In genomic region chr19:3360494-3361383, GRCh38 we compare ENCODE assay signal across 1 cellular context.
TF ChIP-seq lines count a peak whose summit lies in the region.

No MANE protein-coding gene starts in this region.

TF ChIP-seq in K562, 482 proteins besides CTCF, POLR2A, EP300 and RAD21 (continued from another document and continues in another):
- TF ChIP-seq ATF3 (IDR thresholded peaks at IDR 0.05) (no peak), ATF3 (CRISPR knock-in tag; conservative IDR thresholded peaks at IDR 0.05) (no peak; the same call in 1 of the 2 replicates), ZBTB8A (IDR thresholded peaks at IDR 0.05; ENCODE audit: partially characterized antibody) (no peak), FOXK2 (conservative IDR thresholded peaks at IDR 0.05 in 1 of 2, IDR thresholded peaks at IDR 0.05 in 1 of 2; ENCODE audit: low read depth in 2 of 2) (peak; percentile 79 to 80), CXXC5 (CRISPR knock-in tag; IDR thresholded peaks at IDR 0.05) (peak; percentile 63), CREB3 (tag; conservative IDR thresholded peaks at IDR 0.05; ENCODE audit: low read depth) (no peak), CBX2 (IDR thresholded peaks at IDR 0.05; ENCODE audit: insufficient read depth, low read length, poor library complexity, severe bottlenecking) (no peak), ELF4 (CRISPR knock-in tag; IDR thresholded peaks at IDR 0.05) (no peak), USF1 (CRISPR knock-in tag; IDR thresholded peaks at IDR 0.05) (peak; percentile 43; the same call in 1 of the 2 replicates), SAP30 (IDR thresholded peaks at IDR 0.05; ENCODE audit: borderline replicate concordance, insufficient read depth, low read depth, low read length, poor library complexity, severe bottlenecking) (peak; percentile 82), GATA2 (CRISPR knock-in tag; IDR thresholded peaks at IDR 0.05) (no peak), RBFOX2 (IDR thresholded peaks at IDR 0.05; ENCODE audit: low read depth, low read length) (peak; percentile 79), PHF8 (IDR thresholded peaks at IDR 0.05; ENCODE audit: borderline replicate concordance, low read length) (peak; percentile 47; the same call in 1 of the 2 replicates), SMARCE1 (IDR thresholded peaks at IDR 0.05) (0 out of 2 replicates have a peak, but pooled peaks have one; percentile 72), DPF2 (IDR thresholded peaks at IDR 0.05) (peak; percentile 14; the same call in 1 of the 2 replicates), KDM5B (IDR thresholded peaks at IDR 0.05; ENCODE audit: insufficient replicate concordance, low read depth, low read length) (peak; percentile 67), HDAC1 (IDR thresholded peaks at IDR 0.05) (peak in 1 of 2 experiments; percentile 96; a peak in 2 of 4 replicates), PCBP2 (IDR thresholded peaks at IDR 0.05; ENCODE audit: low read depth, low read length, poor library complexity, severe bottlenecking) (no peak), GMEB1 (CRISPR knock-in tag; IDR thresholded peaks at IDR 0.05) (peak; percentile 57), SMC3 (conservative IDR thresholded peaks at IDR 0.05; ENCODE audit: insufficient read depth, low read depth, low read length) (no peak), TEAD4 (IDR thresholded peaks at IDR 0.05; ENCODE audit: low read length) (no peak), TEAD4 (CRISPR knock-in tag; IDR thresholded peaks at IDR 0.05; ENCODE audit: borderline replicate concordance) (peak; percentile 56; the same call in 1 of the 2 replicates), NR2C2 (CRISPR knock-in tag; IDR thresholded peaks at IDR 0.05) (0 out of 2 replicates have a peak, but pooled peaks have one; percentile 37), NR2C2 (tag; IDR thresholded peaks at IDR 0.05) (no peak), CHD2 (IDR thresholded peaks at IDR 0.05; ENCODE audit: low read depth, low read length) (no peak), ZNF655 (CRISPR knock-in tag; IDR thresholded peaks at IDR 0.05) (no peak), DNMT1 (IDR thresholded peaks at IDR 0.05) (no peak), L3MBTL2 (IDR thresholded peaks at IDR 0.05) (peak; percentile 82), SIN3B (IDR thresholded peaks at IDR 0.05; ENCODE audit: low read depth) (0 out of 2 replicates have a peak, but pooled peaks have one; percentile 37), ZNF263 (CRISPR knock-in tag; IDR thresholded peaks at IDR 0.05; ENCODE audit: borderline replicate concordance) (peak; percentile 28; the same call in 1 of the 2 replicates), HNRNPK (IDR thresholded peaks at IDR 0.05; ENCODE audit: low read depth, low read length, poor library complexity, severe bottlenecking) (no peak), NR3C1 (CRISPR knock-in tag; IDR thresholded peaks at IDR 0.05) (peak; percentile 70), HMBOX1 (IDR thresholded peaks at IDR 0.05) (no peak), NRF1 (conservative IDR thresholded peaks at IDR 0.05 in 1 of 2, IDR thresholded peaks at IDR 0.05 in 1 of 2) (peak; percentile 94), CBFA2T3 (IDR thresholded peaks at IDR 0.05) (no peak), CHCHD3 (CRISPR knock-in tag; IDR thresholded peaks at IDR 0.05) (no peak), CTBP1 (IDR thresholded peaks at IDR 0.05; ENCODE audit: borderline replicate concordance) (peak; percentile 81), NFXL1 (CRISPR knock-in tag; IDR thresholded peaks at IDR 0.05) (no peak), PATZ1 (CRISPR knock-in tag; IDR thresholded peaks at IDR 0.05; ENCODE audit: borderline replicate concordance) (no peak), MYC (IDR thresholded peaks at IDR 0.05; ENCODE audit: low read depth, low read length) (peak; percentile 87), MYC (CRISPR knock-in tag; IDR thresholded peaks at IDR 0.05; ENCODE audit: borderline replicate concordance, low read depth) (peak; percentile 90; the same call in 1 of the 2 replicates), POLR3A (IDR thresholded peaks at IDR 0.05; ENCODE audit: borderline replicate concordance, extremely low read depth, insufficient read depth, insufficient read length) (no peak), STAT6 (CRISPR knock-in tag; IDR thresholded peaks at IDR 0.05) (peak; percentile 45; the same call in 1 of the 2 replicates), MAZ (CRISPR knock-in tag; conservative IDR thresholded peaks at IDR 0.05 in 1 of 2, IDR thresholded peaks at IDR 0.05 in 1 of 2) (peak in 1 of 2 experiments; percentile 43; a peak in 2 of 4 replicates), BRD9 (IDR thresholded peaks at IDR 0.05; ENCODE audit: low read depth, partially characterized antibody) (no peak), MXD1 (CRISPR knock-in tag; IDR thresholded peaks at IDR 0.05; ENCODE audit: borderline replicate concordance, poor library complexity, severe bottlenecking) (peak; percentile 75), RBM22 (IDR thresholded peaks at IDR 0.05; ENCODE audit: low read depth, low read length, poor library complexity, severe bottlenecking) (no peak), ZNF217 (CRISPR knock-in tag; IDR thresholded peaks at IDR 0.05) (no peak), ZFP91 (CRISPR knock-in tag; IDR thresholded peaks at IDR 0.05) (no peak), ZNF583 (CRISPR knock-in tag; IDR thresholded peaks at IDR 0.05) (0 out of 2 replicates have a peak, but pooled peaks have one; percentile 7), KAT8 (IDR thresholded peaks at IDR 0.05; ENCODE audit: low read depth) (no peak), MCM2 (IDR thresholded peaks at IDR 0.05; ENCODE audit: low read depth) (no peak), VEZF1 (CRISPR knock-in tag; IDR thresholded peaks at IDR 0.05) (peak; percentile 79), ZNF24 (IDR thresholded peaks at IDR 0.05) (no peak), TBL1XR1 (IDR thresholded peaks at IDR 0.05; ENCODE audit: low read length in 2 of 2) (no peak), DIDO1 (tag; IDR thresholded peaks at IDR 0.05; ENCODE audit: low read depth) (no peak), FOXJ3 (CRISPR knock-in tag; IDR thresholded peaks at IDR 0.05) (no peak)
